In the genomic region with DNA sequence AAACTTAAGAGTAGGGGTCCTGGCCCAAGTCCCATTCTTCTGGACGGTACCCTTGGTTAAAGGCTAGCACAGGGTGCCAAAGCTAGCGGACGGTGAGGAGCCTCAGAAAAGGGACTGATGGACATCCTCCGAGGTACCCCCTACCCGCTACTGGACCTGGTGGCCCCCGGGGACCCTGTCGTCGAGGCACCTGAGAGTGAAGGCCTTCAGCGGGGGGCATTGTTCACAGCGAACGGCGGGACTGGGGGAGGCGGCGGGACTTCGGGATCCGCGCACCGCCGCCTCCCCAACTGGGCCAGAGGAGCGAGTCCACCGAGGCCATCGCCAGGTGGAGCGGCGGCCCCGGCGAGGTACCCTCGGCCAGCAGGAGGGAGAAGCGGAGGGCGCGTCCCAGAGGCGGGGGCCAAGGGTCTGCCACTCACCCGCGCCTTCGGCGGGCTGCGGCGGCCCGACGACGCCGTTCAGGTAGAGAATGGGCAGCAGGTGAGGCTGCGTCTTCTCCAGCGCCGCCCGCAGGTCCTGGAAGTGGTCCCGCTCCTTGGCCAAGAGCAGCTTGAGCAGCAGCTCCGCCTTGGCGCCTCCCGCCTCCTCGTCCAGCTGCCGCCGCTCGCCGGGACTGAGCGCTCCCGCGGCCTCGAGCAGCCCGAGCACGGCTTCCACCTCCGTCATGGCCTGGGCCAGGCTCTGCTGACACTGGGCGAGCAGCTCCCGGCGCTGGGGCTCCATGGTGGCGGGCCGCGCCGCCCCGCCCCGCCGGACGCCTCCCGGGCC, we compare ENCODE assay signal across 8 cellular contexts. TPM values are rescaled to one million over a fixed set of nuclear protein-coding genes. Genes with fewer than 3 reads are reported as not detected.
DNase-seq lines count a peak whose midpoint lies in the region; ATAC-seq and TF ChIP-seq lines count a peak whose summit lies in the region.

No MANE protein-coding gene starts in this region.

- peak; percentile 52 for ATAC-seq in HG02571 (IDR thresholded peaks at IDR 0.05; ENCODE audit: unreplicated experiment)
- peak; percentile 70 for ATAC-seq in Panc1
- ATAC-seq in GM18858 (IDR thresholded peaks at IDR 0.05; ENCODE audit: unreplicated experiment): no peak

- POLR2A ChIA-PET in Panc1 (lab: Charles Lee): interaction anchor here (0.6 kb wide), 1 partner anchor 855 kb away, joined by 3 read pairs; no protein-coding TSS in a partner anchor

- H3K4me3 ChIP-seq in Panc1 (ENCODE audit: low read depth in 2 of 2, low read length in 2 of 2): peak overlapping the region; percentile 75 to 81

- no peaks in the 10 kb centered on the region for H3K9me3 ChIP-seq in Panc1 (ENCODE audit: control insufficient read depth, insufficient read depth, low read depth, low read length)

- H3K4me1 ChIP-seq in Panc1 (ENCODE audit: control insufficient read depth, insufficient read depth, low read length): peaks cover 32% of the 10 kb centered on the region

- H3K27me3 ChIP-seq in Panc1 (ENCODE audit: control insufficient read depth, insufficient read depth, low read length) (no peaks in the 10 kb centered on the region), layer of hippocampus (ENCODE audit: control insufficient read depth, insufficient read depth, low read length) (no peaks in the 10 kb centered on the region)

- no TSS peak for BruUV-seq in Panc1 (replicated peaks; lab: Mats Ljungman, UMichigan)

- no peaks in the 10 kb centered on the region for H3K36me3 ChIP-seq in Panc1 (ENCODE audit: control insufficient read depth, insufficient read depth, low read length)

- in situ Hi-C loops in Panc1 (cut with HindIII; ENCODE audit: low pct_unique_long_range_greater_than_20kb, low sequenced_read_pairs): no loop called here

- CTCF ChIA-PET in Panc1 (lab: Charles Lee): no interaction called here

- DNase-seq in NCI-H2227 (lab: John Stamatoyannopoulos, UW; ENCODE audit: unreplicated experiment) (peak; percentile 28), NCI-H2227 treated with DMSO at 0.1 percent for 48 hours (lab: John Stamatoyannopoulos, UW) (no peak), Panc1 (ENCODE audit: low read depth, low spot score) (no peak), caudate nucleus (lab: John Stamatoyannopoulos, UW) (peak in 23 of 61 donors; percentile 3 to 56 (median 27))
- peak; percentile 11 to 23 for DNase-seq in stimulated activated CD4-positive, alpha-beta T cell treated with anti-CD3 and anti-CD28 coated beads, Interleukin-2, amount 100 ng/mL, for 48 hours

- TF ChIP-seq CTCF in Panc1 (IDR thresholded peaks at IDR 0.05): no peak

- H3K27ac ChIP-seq in Panc1 (ENCODE audit: low read length) (peak overlapping the region; percentile 84), caudate nucleus (ENCODE audit: low read depth, low read length) (peak overlapping the region; percentile 6), layer of hippocampus (ENCODE audit: low read depth, low read length) (peak overlapping the region; percentile 57)

- intact Hi-C loops in Panc1 (cut with micrococcal nuclease; ENCODE audit: unreplicated experiment): no loop called here

RNA-seq across cellular contexts. Expression of gene DLG5, which starts 0.6 kb away (rescaled TPM):
- total RNA-seq in Panc1 (2021; ENCODE audit: unreplicated experiment): 85.6 TPM
- 93.6 TPM for polyA plus RNA-seq in Panc1 (2012; ENCODE audit: insufficient read length)

Comparison
In these comparisons a context has a peak if more than half of its experiments do, and no peak if none do; other contexts are left out.
1. DNase-seq: peak in NCI-H2227 (single experiment) and stimulated activated CD4-positive, alpha-beta T cell treated with anti-CD3 and anti-CD28 coated beads, Interleukin-2, amount 100 ng/mL, for 48 hours (2 of 2); none in NCI-H2227 treated with DMSO at 0.1 percent for 48 hours (single experiment) and Panc1 (single experiment).
2. H3K27ac ChIP-seq: peak in every context shown above with its lines; median percentile 84 in Panc1; 57 in layer of hippocampus; 6 in caudate nucleus.